Comparison of ENCODE assay signal across 1 cellular context in genomic region chr2:21043744-21044532, GRCh38.
TF ChIP-seq lines count a peak whose summit lies in the region.

A gene with protein sequence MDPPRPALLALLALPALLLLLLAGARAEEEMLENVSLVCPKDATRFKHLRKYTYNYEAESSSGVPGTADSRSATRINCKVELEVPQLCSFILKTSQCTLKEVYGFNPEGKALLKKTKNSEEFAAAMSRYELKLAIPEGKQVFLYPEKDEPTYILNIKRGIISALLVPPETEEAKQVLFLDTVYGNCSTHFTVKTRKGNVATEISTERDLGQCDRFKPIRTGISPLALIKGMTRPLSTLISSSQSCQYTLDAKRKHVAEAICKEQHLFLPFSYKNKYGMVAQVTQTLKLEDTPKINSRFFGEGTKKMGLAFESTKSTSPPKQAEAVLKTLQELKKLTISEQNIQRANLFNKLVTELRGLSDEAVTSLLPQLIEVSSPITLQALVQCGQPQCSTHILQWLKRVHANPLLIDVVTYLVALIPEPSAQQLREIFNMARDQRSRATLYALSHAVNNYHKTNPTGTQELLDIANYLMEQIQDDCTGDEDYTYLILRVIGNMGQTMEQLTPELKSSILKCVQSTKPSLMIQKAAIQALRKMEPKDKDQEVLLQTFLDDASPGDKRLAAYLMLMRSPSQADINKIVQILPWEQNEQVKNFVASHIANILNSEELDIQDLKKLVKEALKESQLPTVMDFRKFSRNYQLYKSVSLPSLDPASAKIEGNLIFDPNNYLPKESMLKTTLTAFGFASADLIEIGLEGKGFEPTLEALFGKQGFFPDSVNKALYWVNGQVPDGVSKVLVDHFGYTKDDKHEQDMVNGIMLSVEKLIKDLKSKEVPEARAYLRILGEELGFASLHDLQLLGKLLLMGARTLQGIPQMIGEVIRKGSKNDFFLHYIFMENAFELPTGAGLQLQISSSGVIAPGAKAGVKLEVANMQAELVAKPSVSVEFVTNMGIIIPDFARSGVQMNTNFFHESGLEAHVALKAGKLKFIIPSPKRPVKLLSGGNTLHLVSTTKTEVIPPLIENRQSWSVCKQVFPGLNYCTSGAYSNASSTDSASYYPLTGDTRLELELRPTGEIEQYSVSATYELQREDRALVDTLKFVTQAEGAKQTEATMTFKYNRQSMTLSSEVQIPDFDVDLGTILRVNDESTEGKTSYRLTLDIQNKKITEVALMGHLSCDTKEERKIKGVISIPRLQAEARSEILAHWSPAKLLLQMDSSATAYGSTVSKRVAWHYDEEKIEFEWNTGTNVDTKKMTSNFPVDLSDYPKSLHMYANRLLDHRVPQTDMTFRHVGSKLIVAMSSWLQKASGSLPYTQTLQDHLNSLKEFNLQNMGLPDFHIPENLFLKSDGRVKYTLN (N-terminal part only) (minus strand): TSS chr2:21044073. CDS start chr2:21043945, 128 bp downstream.

TF ChIP-seq in HepG2, 621 proteins besides CTCF, POLR2A, EP300 and RAD21 (continued from another document and continues in another):
- TF ChIP-seq NFATC3 (CRISPR knock-in tag; IDR thresholded peaks at IDR 0.05): no peak
- TF ChIP-seq, protein P1, sequence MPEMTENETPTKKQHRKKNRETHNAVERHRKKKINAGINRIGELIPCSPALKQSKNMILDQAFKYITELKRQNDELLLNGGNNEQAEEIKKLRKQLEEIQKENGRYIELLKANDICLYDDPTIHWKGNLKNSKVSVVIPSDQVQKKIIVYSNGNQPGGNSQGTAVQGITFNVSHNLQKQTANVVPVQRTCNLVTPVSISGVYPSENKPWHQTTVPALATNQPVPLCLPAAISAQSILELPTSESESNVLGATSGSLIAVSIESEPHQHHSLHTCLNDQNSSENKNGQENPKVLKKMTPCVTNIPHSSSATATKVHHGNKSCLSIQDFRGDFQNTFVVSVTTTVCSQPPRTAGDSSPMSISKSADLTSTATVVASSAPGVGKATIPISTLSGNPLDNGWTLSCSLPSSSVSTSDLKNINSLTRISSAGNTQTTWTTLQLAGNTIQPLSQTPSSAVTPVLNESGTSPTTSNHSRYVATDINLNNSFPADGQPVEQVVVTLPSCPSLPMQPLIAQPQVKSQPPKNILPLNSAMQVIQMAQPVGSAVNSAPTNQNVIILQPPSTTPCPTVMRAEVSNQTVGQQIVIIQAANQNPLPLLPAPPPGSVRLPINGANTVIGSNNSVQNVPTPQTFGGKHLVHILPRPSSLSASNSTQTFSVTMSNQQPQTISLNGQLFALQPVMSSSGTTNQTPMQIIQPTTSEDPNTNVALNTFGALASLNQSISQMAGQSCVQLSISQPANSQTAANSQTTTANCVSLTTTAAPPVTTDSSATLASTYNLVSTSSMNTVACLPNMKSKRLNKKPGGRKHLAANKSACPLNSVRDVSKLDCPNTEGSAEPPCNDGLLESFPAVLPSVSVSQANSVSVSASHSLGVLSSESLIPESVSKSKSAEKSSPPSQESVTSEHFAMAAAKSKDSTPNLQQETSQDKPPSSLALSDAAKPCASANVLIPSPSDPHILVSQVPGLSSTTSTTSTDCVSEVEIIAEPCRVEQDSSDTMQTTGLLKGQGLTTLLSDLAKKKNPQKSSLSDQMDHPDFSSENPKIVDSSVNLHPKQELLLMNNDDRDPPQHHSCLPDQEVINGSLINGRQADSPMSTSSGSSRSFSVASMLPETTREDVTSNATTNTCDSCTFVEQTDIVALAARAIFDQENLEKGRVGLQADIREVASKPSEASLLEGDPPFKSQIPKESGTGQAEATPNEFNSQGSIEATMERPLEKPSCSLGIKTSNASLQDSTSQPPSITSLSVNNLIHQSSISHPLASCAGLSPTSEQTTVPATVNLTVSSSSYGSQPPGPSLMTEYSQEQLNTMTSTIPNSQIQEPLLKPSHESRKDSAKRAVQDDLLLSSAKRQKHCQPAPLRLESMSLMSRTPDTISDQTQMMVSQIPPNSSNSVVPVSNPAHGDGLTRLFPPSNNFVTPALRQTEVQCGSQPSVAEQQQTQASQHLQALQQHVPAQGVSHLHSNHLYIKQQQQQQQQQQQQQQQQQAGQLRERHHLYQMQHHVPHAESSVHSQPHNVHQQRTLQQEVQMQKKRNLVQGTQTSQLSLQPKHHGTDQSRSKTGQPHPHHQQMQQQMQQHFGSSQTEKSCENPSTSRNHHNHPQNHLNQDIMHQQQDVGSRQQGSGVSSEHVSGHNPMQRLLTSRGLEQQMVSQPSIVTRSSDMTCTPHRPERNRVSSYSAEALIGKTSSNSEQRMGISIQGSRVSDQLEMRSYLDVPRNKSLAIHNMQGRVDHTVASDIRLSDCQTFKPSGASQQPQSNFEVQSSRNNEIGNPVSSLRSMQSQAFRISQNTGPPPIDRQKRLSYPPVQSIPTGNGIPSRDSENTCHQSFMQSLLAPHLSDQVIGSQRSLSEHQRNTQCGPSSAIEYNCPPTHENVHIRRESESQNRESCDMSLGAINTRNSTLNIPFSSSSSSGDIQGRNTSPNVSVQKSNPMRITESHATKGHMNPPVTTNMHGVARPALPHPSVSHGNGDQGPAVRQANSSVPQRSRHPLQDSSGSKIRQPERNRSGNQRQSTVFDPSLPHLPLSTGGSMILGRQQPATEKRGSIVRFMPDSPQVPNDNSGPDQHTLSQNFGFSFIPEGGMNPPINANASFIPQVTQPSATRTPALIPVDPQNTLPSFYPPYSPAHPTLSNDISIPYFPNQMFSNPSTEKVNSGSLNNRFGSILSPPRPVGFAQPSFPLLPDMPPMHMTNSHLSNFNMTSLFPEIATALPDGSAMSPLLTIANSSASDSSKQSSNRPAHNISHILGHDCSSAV (CRISPR knock-in tag; IDR thresholded peaks at IDR 0.05; ENCODE audit: borderline replicate concordance): 0 out of 2 replicates have a peak, but pooled peaks have one; percentile 68
- peak; percentile 95 for TF ChIP-seq MEIS2 (CRISPR knock-in tag; IDR thresholded peaks at IDR 0.05)
- peak; percentile 94 for TF ChIP-seq YEATS4 (CRISPR knock-in tag; IDR thresholded peaks at IDR 0.05; ENCODE audit: borderline replicate concordance)
- peak; percentile 83; the same call in 1 of the 2 replicates for TF ChIP-seq ZBTB39 (CRISPR knock-in tag; IDR thresholded peaks at IDR 0.05)
- TF ChIP-seq ZNF549 (CRISPR knock-in tag; IDR thresholded peaks at IDR 0.05): peak; percentile 91; the same call in 1 of the 2 replicates
- TF ChIP-seq TSC22D2 (CRISPR knock-in tag; IDR thresholded peaks at IDR 0.05; ENCODE audit: borderline replicate concordance): peak; percentile 98
- TF ChIP-seq PRDM10 (CRISPR knock-in tag; IDR thresholded peaks at IDR 0.05; ENCODE audit: low read depth): peak; percentile 61; the same call in 1 of the 2 replicates
- TF ChIP-seq CERS6 (CRISPR knock-in tag; IDR thresholded peaks at IDR 0.05): peak; percentile 80; the same call in 1 of the 2 replicates
- no peak for TF ChIP-seq CREB1 (IDR thresholded peaks at IDR 0.05)
- no peak for TF ChIP-seq CREB1 (CRISPR knock-in tag; IDR thresholded peaks at IDR 0.05)
- TF ChIP-seq, protein P2, sequence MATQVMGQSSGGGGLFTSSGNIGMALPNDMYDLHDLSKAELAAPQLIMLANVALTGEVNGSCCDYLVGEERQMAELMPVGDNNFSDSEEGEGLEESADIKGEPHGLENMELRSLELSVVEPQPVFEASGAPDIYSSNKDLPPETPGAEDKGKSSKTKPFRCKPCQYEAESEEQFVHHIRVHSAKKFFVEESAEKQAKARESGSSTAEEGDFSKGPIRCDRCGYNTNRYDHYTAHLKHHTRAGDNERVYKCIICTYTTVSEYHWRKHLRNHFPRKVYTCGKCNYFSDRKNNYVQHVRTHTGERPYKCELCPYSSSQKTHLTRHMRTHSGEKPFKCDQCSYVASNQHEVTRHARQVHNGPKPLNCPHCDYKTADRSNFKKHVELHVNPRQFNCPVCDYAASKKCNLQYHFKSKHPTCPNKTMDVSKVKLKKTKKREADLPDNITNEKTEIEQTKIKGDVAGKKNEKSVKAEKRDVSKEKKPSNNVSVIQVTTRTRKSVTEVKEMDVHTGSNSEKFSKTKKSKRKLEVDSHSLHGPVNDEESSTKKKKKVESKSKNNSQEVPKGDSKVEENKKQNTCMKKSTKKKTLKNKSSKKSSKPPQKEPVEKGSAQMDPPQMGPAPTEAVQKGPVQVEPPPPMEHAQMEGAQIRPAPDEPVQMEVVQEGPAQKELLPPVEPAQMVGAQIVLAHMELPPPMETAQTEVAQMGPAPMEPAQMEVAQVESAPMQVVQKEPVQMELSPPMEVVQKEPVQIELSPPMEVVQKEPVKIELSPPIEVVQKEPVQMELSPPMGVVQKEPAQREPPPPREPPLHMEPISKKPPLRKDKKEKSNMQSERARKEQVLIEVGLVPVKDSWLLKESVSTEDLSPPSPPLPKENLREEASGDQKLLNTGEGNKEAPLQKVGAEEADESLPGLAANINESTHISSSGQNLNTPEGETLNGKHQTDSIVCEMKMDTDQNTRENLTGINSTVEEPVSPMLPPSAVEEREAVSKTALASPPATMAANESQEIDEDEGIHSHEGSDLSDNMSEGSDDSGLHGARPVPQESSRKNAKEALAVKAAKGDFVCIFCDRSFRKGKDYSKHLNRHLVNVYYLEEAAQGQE (IDR thresholded peaks at IDR 0.05; ENCODE audit: borderline replicate concordance in 1 of 2, low read depth in 1 of 2, low read length in 2 of 2): peak in 1 of 2 experiments; percentile 85; a peak in 2 of 4 replicates
- no peak for TF ChIP-seq MAFK (conservative IDR thresholded peaks at IDR 0.05 in 1 of 2, IDR thresholded peaks at IDR 0.05 in 1 of 2; ENCODE audit: low read length in 2 of 2)
- peak; percentile 88 for TF ChIP-seq ELF3 (CRISPR knock-in tag; IDR thresholded peaks at IDR 0.05)
- TF ChIP-seq, protein P3, sequence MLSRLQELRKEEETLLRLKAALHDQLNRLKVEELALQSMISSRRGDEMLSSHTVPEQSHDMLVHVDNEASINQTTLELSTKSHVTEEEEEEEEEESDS (CRISPR knock-in tag; IDR thresholded peaks at IDR 0.05; ENCODE audit: borderline replicate concordance): peak; percentile 78; the same call in 1 of the 2 replicates
- TF ChIP-seq, protein P4, sequence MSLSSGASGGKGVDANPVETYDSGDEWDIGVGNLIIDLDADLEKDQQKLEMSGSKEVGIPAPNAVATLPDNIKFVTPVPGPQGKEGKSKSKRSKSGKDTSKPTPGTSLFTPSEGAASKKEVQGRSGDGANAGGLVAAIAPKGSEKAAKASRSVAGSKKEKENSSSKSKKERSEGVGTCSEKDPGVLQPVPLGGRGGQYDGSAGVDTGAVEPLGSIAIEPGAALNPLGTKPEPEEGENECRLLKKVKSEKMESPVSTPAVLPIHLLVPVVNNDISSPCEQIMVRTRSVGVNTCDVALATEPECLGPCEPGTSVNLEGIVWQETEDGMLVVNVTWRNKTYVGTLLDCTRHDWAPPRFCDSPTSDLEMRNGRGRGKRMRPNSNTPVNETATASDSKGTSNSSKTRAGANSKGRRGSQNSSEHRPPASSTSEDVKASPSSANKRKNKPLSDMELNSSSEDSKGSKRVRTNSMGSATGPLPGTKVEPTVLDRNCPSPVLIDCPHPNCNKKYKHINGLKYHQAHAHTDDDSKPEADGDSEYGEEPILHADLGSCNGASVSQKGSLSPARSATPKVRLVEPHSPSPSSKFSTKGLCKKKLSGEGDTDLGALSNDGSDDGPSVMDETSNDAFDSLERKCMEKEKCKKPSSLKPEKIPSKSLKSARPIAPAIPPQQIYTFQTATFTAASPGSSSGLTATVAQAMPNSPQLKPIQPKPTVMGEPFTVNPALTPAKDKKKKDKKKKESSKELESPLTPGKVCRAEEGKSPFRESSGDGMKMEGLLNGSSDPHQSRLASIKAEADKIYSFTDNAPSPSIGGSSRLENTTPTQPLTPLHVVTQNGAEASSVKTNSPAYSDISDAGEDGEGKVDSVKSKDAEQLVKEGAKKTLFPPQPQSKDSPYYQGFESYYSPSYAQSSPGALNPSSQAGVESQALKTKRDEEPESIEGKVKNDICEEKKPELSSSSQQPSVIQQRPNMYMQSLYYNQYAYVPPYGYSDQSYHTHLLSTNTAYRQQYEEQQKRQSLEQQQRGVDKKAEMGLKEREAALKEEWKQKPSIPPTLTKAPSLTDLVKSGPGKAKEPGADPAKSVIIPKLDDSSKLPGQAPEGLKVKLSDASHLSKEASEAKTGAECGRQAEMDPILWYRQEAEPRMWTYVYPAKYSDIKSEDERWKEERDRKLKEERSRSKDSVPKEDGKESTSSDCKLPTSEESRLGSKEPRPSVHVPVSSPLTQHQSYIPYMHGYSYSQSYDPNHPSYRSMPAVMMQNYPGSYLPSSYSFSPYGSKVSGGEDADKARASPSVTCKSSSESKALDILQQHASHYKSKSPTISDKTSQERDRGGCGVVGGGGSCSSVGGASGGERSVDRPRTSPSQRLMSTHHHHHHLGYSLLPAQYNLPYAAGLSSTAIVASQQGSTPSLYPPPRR (CRISPR knock-in tag; IDR thresholded peaks at IDR 0.05; ENCODE audit: borderline replicate concordance): peak; percentile 97
- peak; percentile 97 for TF ChIP-seq GTF2F1 (IDR thresholded peaks at IDR 0.05; ENCODE audit: low read length)
